21 cellular contexts compared by ENCODE assay signal in genomic region chr12:3977621-3978020, GRCh38.
DNase-seq lines count a peak whose midpoint lies in the region; ATAC-seq and TF ChIP-seq lines count a peak whose summit lies in the region.
"Had no signal": no experiment of that assay in that cellular context is flagged by ENCODE, and none has a peak within 500 bp of the region (broad histone marks: within the 10 kb centered on the region; RNA-seq: fewer than 3 reads in every experiment).

No MANE protein-coding gene starts in this region.

- H3K4me1 Mint-ChIP-seq in activated CD8-positive, alpha-beta T cell treated with anti-CD3 and anti-CD28 coated beads for 36 hours (ENCODE audit: low read depth), result peaks cover 75% of the 10 kb centered on the region
- peaks cover 54% of the 10 kb centered on the region for H3K4me1 Mint-ChIP-seq in activated CD8-positive, alpha-beta T cell treated with anti-CD3 and anti-CD28 coated beads, Interleukin-2, amount 10 ng/mL, durations not matched to agents 7 days and 5 days (ENCODE audit: low read depth)
- H3K4me1 Mint-ChIP-seq in CD8-positive, alpha-beta T cell (ENCODE audit: low read depth), result peaks cover 63% of the 10 kb centered on the region
- H3K4me1 Mint-ChIP-seq in activated T-helper 2 cell treated with anti-CD3 and anti-CD28 coated beads, Interferon-gamma antibody, Interleukin-2, Interleukin-4, amounts not matched to agents 10 μg/mL and 5 μg/mL and 100 μg/mL, durations not matched to agents 14 hours and 24 hours and 36 hours (ENCODE audit: low read depth), result peaks cover 67% of the 10 kb centered on the region
- H3K4me1 Mint-ChIP-seq in stimulated activated naive B cell treated with anti-CD40 and anti-IgM and Interleukin-4, amounts not matched to agents 10 μg/mL and 1 μg/mL and 100 μg/mL, for 72 hours, result peaks cover 39 to 59% of the 10 kb centered on the region in 2 donors

- no peak overlapping the region for H3K4me2 ChIP-seq in mesendoderm (ENCODE audit: low read length)
- H3K4me2 ChIP-seq: A549; BLaER1 treated with 17β-estradiol and CSF1 and Interleukin-3, amounts not matched to agents 10 nM and 100 nM had no signal

- CTCF ChIA-PET in activated CD8-positive, alpha-beta T cell treated with anti-CD3 and anti-CD28 coated beads for 36 hours (lab: Charles Lee), result interaction anchor here (0.6 to 3.5 kb wide), 4 partner anchors 11 to 303 kb away, joined by 3 to 20 read pairs (median 4); no protein-coding TSS in a partner anchor
- CTCF ChIA-PET in activated CD8-positive, alpha-beta T cell treated with anti-CD3 and anti-CD28 coated beads, Interleukin-2, amount 10 ng/mL, durations not matched to agents 7 days and 5 days (lab: Charles Lee), result interaction anchor here (0.7 to 2.2 kb wide), 4 partner anchors 15 to 129 kb away, joined by 3 to 12 read pairs (median 3); no protein-coding TSS in a partner anchor
- CTCF ChIA-PET in CD8-positive, alpha-beta T cell (lab: Charles Lee), result interaction anchor here (0.9 to 3.5 kb wide), 8 partner anchors 9 to 299 kb away, joined by 3 to 16 read pairs (median 8); no protein-coding TSS in a partner anchor

- DNase-seq in activated CD8-positive, alpha-beta T cell treated with anti-CD3 and anti-CD28 coated beads for 36 hours, result no peak
- no peak for DNase-seq in activated CD8-positive, alpha-beta T cell treated with anti-CD3 and anti-CD28 coated beads, Interleukin-2, amount 10 ng/mL, durations not matched to agents 7 days and 5 days
- DNase-seq in CD8-positive, alpha-beta T cell, result no peak
- DNase-seq in activated T-helper 2 cell treated with anti-CD3 and anti-CD28 coated beads, Interferon-gamma antibody, Interleukin-2, Interleukin-4, amounts not matched to agents 10 μg/mL and 5 μg/mL and 100 μg/mL, durations not matched to agents 14 hours and 24 hours and 36 hours (ENCODE audit: low spot score), result no peak
- DNase-seq in mesendoderm (peak; percentile 46), OCI-M2 (lab: John Stamatoyannopoulos, UW; ENCODE audit: unreplicated experiment) (no peak)
- DNase-seq in stimulated activated naive B cell treated with anti-CD40 and anti-IgM and Interleukin-4, amounts not matched to agents 10 μg/mL and 1 μg/mL and 100 μg/mL, for 72 hours, result no peak
- no peak for DNase-seq in stimulated activated CD4-positive, alpha-beta T cell treated with anti-CD3 and anti-CD28 coated beads, Interleukin-1b, Interleukin-23, amount 100 ng/mL, for 48 hours
- DNase-seq: H7; KG1; NCI-H1048; NCI-H1436 treated with DMSO at 0.1 percent for 48 hours; NCI-H2029 treated with DMSO at 0.1 percent for 48 hours; NCI-H2171 treated with DMSO at 0.1 percent for 48 hours; NCI-H446 treated with DMSO at 0.1 percent for 48 hours; NK-92 treated with Interleukin-12 subunit alpha and Interleukin-12 subunit beta, amount 100 ng/mL, for 24 hours; OCI-M1; RPMI8226 had no signal

- no peak overlapping the region for H4K8ac ChIP-seq in mesendoderm (ENCODE audit: low read depth, low read length)

- no peak overlapping the region for H2BK5ac ChIP-seq in mesendoderm (ENCODE audit: low read length)

- no peak overlapping the region for H2AK5ac ChIP-seq in mesendoderm (ENCODE audit: low read length)

- no peak for ATAC-seq in activated CD8-positive, alpha-beta T cell treated with anti-CD3 and anti-CD28 coated beads for 36 hours
- no peak for ATAC-seq in activated CD8-positive, alpha-beta T cell treated with anti-CD3 and anti-CD28 coated beads, Interleukin-2, amount 10 ng/mL, durations not matched to agents 7 days and 5 days
- no peak for ATAC-seq in CD8-positive, alpha-beta T cell
- ATAC-seq in stimulated activated naive B cell treated with anti-CD40 and anti-IgM and Interleukin-4, amounts not matched to agents 10 μg/mL and 1 μg/mL and 100 μg/mL, for 72 hours (replicated peaks), result no peak
- ATAC-seq: A549, HepG2 had no signal

- H3K4me3 ChIP-seq in CD8-positive, alpha-beta T cell (ENCODE audit: low read depth, low read length), result no peak overlapping the region
- no peak overlapping the region for H3K4me3 ChIP-seq in mesendoderm (ENCODE audit: low read length)
- H3K4me3 ChIP-seq: A549; BLaER1 treated with 17β-estradiol and CSF1 and Interleukin-3, amounts not matched to agents 10 nM and 100 nM had no signal

- no peak overlapping the region for H2BK120ac ChIP-seq in mesendoderm (ENCODE audit: low read depth, low read length)

- H3K4ac ChIP-seq in mesendoderm (ENCODE audit: low read depth, low read length), result no peak overlapping the region

- intact Hi-C loops in activated CD8-positive, alpha-beta T cell treated with anti-CD3 and anti-CD28 coated beads for 36 hours (cut with micrococcal nuclease), result no loop called here
- intact Hi-C loops in CD8-positive, alpha-beta T cell (cut with DNase I, micrococcal nuclease), result loop anchor here in 1 of 2 experiments (5.0 kb wide), 1 partner anchor 55 kb away; no protein-coding TSS in a partner anchor
- intact Hi-C loops in activated T-helper 2 cell treated with anti-CD3 and anti-CD28 coated beads, Interferon-gamma antibody, Interleukin-2, Interleukin-4, amounts not matched to agents 10 μg/mL and 5 μg/mL and 100 μg/mL, durations not matched to agents 14 hours and 24 hours and 36 hours (cut with micrococcal nuclease), result no loop called here

- no peak overlapping the region for H4K5ac ChIP-seq in mesendoderm (ENCODE audit: low read length)

- H3K27me3 ChIP-seq in CD8-positive, alpha-beta T cell (ENCODE audit: insufficient read depth, low read length), result no peaks in the 10 kb centered on the region
- H3K27me3 ChIP-seq in mesendoderm (ENCODE audit: insufficient read depth, low read length, poor library complexity), result no peaks in the 10 kb centered on the region
- H3K27me3 ChIP-seq: BLaER1 treated with 17β-estradiol and CSF1 and Interleukin-3, amounts not matched to agents 10 nM and 100 nM had no signal

- H3K4me3 Mint-ChIP-seq in activated CD8-positive, alpha-beta T cell treated with anti-CD3 and anti-CD28 coated beads for 36 hours, result no peak overlapping the region
- no peak overlapping the region for H3K4me3 Mint-ChIP-seq in activated CD8-positive, alpha-beta T cell treated with anti-CD3 and anti-CD28 coated beads, Interleukin-2, amount 10 ng/mL, durations not matched to agents 7 days and 5 days
- H3K4me3 Mint-ChIP-seq in CD8-positive, alpha-beta T cell, result no peak overlapping the region
- no peak overlapping the region for H3K4me3 Mint-ChIP-seq in activated T-helper 2 cell treated with anti-CD3 and anti-CD28 coated beads, Interferon-gamma antibody, Interleukin-2, Interleukin-4, amounts not matched to agents 10 μg/mL and 5 μg/mL and 100 μg/mL, durations not matched to agents 14 hours and 24 hours and 36 hours (ENCODE audit: low read depth)
- H3K4me3 Mint-ChIP-seq in stimulated activated naive B cell treated with anti-CD40 and anti-IgM and Interleukin-4, amounts not matched to agents 10 μg/mL and 1 μg/mL and 100 μg/mL, for 72 hours, result no peak overlapping the region

- H3K79me2 ChIP-seq in mesendoderm (ENCODE audit: control insufficient read depth, insufficient read depth, low read length), result no peaks in the 10 kb centered on the region

- H3K4me1 ChIP-seq in CD8-positive, alpha-beta T cell (ENCODE audit: insufficient read depth, low read length), result peaks cover 56% of the 10 kb centered on the region
- H3K4me1 ChIP-seq in mesendoderm (ENCODE audit: control insufficient read depth, low read depth, low read length), result no peaks in the 10 kb centered on the region
- H3K4me1 ChIP-seq: A549 had no signal

- no peaks in the 10 kb centered on the region for H3K79me1 ChIP-seq in mesendoderm (ENCODE audit: low read length)

- no peak overlapping the region for H3K18ac ChIP-seq in mesendoderm (ENCODE audit: low read length)

- no CpG with 5 or more reads among the region's 2 CpGs for WGBS in mesendoderm (ENCODE audit: extremely low coverage, insufficient coverage, low lambda C conversion rate)

- POLR2A ChIA-PET in activated CD8-positive, alpha-beta T cell treated with anti-CD3 and anti-CD28 coated beads for 36 hours (lab: Charles Lee), result interaction anchor here (1.1 kb wide), 2 partner anchors 15 to 73 kb away, joined by 3 read pairs; no protein-coding TSS in a partner anchor
- POLR2A ChIA-PET in activated CD8-positive, alpha-beta T cell treated with anti-CD3 and anti-CD28 coated beads, Interleukin-2, amount 10 ng/mL, durations not matched to agents 7 days and 5 days (lab: Charles Lee), result no interaction called here
- POLR2A ChIA-PET in CD8-positive, alpha-beta T cell (lab: Charles Lee), result no interaction called here

- no peaks in the 10 kb centered on the region for H3K36me3 ChIP-seq in CD8-positive, alpha-beta T cell (ENCODE audit: insufficient read depth, low read length)
- H3K36me3 ChIP-seq in mesendoderm (ENCODE audit: control insufficient read depth, insufficient read depth, low read length), result no peaks in the 10 kb centered on the region
- H3K36me3 ChIP-seq: BLaER1 treated with 17β-estradiol and CSF1 and Interleukin-3, amounts not matched to agents 10 nM and 100 nM had no signal

- H3K9me3 ChIP-seq in CD8-positive, alpha-beta T cell (ENCODE audit: low read length), result no peaks in the 10 kb centered on the region

- peaks cover 6% of the 10 kb centered on the region for H3K9me3 Mint-ChIP-seq in activated CD8-positive, alpha-beta T cell treated with anti-CD3 and anti-CD28 coated beads for 36 hours
- peaks cover 16% of the 10 kb centered on the region for H3K9me3 Mint-ChIP-seq in activated CD8-positive, alpha-beta T cell treated with anti-CD3 and anti-CD28 coated beads, Interleukin-2, amount 10 ng/mL, durations not matched to agents 7 days and 5 days (ENCODE audit: insufficient read depth)
- no peaks in the 10 kb centered on the region for H3K9me3 Mint-ChIP-seq in CD8-positive, alpha-beta T cell
- H3K9me3 Mint-ChIP-seq in activated T-helper 2 cell treated with anti-CD3 and anti-CD28 coated beads, Interferon-gamma antibody, Interleukin-2, Interleukin-4, amounts not matched to agents 10 μg/mL and 5 μg/mL and 100 μg/mL, durations not matched to agents 14 hours and 24 hours and 36 hours, result peaks cover 19% of the 10 kb centered on the region
- peaks cover 0 to 2% of the 10 kb centered on the region in 2 donors for H3K9me3 Mint-ChIP-seq in stimulated activated naive B cell treated with anti-CD40 and anti-IgM and Interleukin-4, amounts not matched to agents 10 μg/mL and 1 μg/mL and 100 μg/mL, for 72 hours

- H3K9ac ChIP-seq in mesendoderm (ENCODE audit: low read length), result no peak overlapping the region
- H3K9ac ChIP-seq: BLaER1 treated with 17β-estradiol and CSF1 and Interleukin-3, amounts not matched to agents 10 nM and 100 nM had no signal

- no peak for TF ChIP-seq CTCF in activated CD8-positive, alpha-beta T cell treated with anti-CD3 and anti-CD28 coated beads for 36 hours (IDR thresholded peaks at IDR 0.05)
- no peak for TF ChIP-seq CTCF in CD8-positive, alpha-beta T cell (IDR thresholded peaks at IDR 0.05)

- H3K23ac ChIP-seq in mesendoderm (ENCODE audit: low read length), result no peak overlapping the region

- peak overlapping the region; percentile 95 for H3K27ac Mint-ChIP-seq in activated CD8-positive, alpha-beta T cell treated with anti-CD3 and anti-CD28 coated beads for 36 hours
- H3K27ac Mint-ChIP-seq in activated CD8-positive, alpha-beta T cell treated with anti-CD3 and anti-CD28 coated beads, Interleukin-2, amount 10 ng/mL, durations not matched to agents 7 days and 5 days, result no peak overlapping the region
- peak overlapping the region; percentile 58 for H3K27ac Mint-ChIP-seq in CD8-positive, alpha-beta T cell
- H3K27ac Mint-ChIP-seq in activated T-helper 2 cell treated with anti-CD3 and anti-CD28 coated beads, Interferon-gamma antibody, Interleukin-2, Interleukin-4, amounts not matched to agents 10 μg/mL and 5 μg/mL and 100 μg/mL, durations not matched to agents 14 hours and 24 hours and 36 hours, result peak overlapping the region; percentile 88
- H3K27ac Mint-ChIP-seq in stimulated activated naive B cell treated with anti-CD40 and anti-IgM and Interleukin-4, amounts not matched to agents 10 μg/mL and 1 μg/mL and 100 μg/mL, for 72 hours, result no peak overlapping the region

- H3K27ac ChIP-seq in CD8-positive, alpha-beta T cell (ENCODE audit: low read depth, low read length), result no peak overlapping the region
- no peak overlapping the region for H3K27ac ChIP-seq in mesendoderm (ENCODE audit: low read depth, low read length)
- H3K27ac ChIP-seq: A549; BLaER1 treated with 17β-estradiol and CSF1 and Interleukin-3, amounts not matched to agents 10 nM and 100 nM had no signal

- H3K36me3 Mint-ChIP-seq in activated CD8-positive, alpha-beta T cell treated with anti-CD3 and anti-CD28 coated beads for 36 hours (ENCODE audit: low read depth), result peaks cover 6% of the 10 kb centered on the region
- H3K36me3 Mint-ChIP-seq in activated CD8-positive, alpha-beta T cell treated with anti-CD3 and anti-CD28 coated beads, Interleukin-2, amount 10 ng/mL, durations not matched to agents 7 days and 5 days (ENCODE audit: low read depth), result peaks cover 6% of the 10 kb centered on the region
- H3K36me3 Mint-ChIP-seq in CD8-positive, alpha-beta T cell, result no peaks in the 10 kb centered on the region
- peaks cover 4% of the 10 kb centered on the region for H3K36me3 Mint-ChIP-seq in activated T-helper 2 cell treated with anti-CD3 and anti-CD28 coated beads, Interferon-gamma antibody, Interleukin-2, Interleukin-4, amounts not matched to agents 10 μg/mL and 5 μg/mL and 100 μg/mL, durations not matched to agents 14 hours and 24 hours and 36 hours (ENCODE audit: low read depth)
- H3K36me3 Mint-ChIP-seq in stimulated activated naive B cell treated with anti-CD40 and anti-IgM and Interleukin-4, amounts not matched to agents 10 μg/mL and 1 μg/mL and 100 μg/mL, for 72 hours, result peaks cover 2 to 5% of the 10 kb centered on the region in 2 donors

- H2BK15ac ChIP-seq in mesendoderm (replicated peaks; ENCODE audit: low read depth), result no peak overlapping the region

- no peak overlapping the region for H3K56ac ChIP-seq in mesendoderm (ENCODE audit: low read length)

- no peaks in the 10 kb centered on the region for H3K27me3 Mint-ChIP-seq in activated CD8-positive, alpha-beta T cell treated with anti-CD3 and anti-CD28 coated beads for 36 hours
- no peaks in the 10 kb centered on the region for H3K27me3 Mint-ChIP-seq in activated CD8-positive, alpha-beta T cell treated with anti-CD3 and anti-CD28 coated beads, Interleukin-2, amount 10 ng/mL, durations not matched to agents 7 days and 5 days (ENCODE audit: low read depth)
- no peaks in the 10 kb centered on the region for H3K27me3 Mint-ChIP-seq in CD8-positive, alpha-beta T cell (ENCODE audit: low read depth)
- no peaks in the 10 kb centered on the region for H3K27me3 Mint-ChIP-seq in activated T-helper 2 cell treated with anti-CD3 and anti-CD28 coated beads, Interferon-gamma antibody, Interleukin-2, Interleukin-4, amounts not matched to agents 10 μg/mL and 5 μg/mL and 100 μg/mL, durations not matched to agents 14 hours and 24 hours and 36 hours (ENCODE audit: low read depth)
- peaks cover 0 to 8% of the 10 kb centered on the region in 2 donors for H3K27me3 Mint-ChIP-seq in stimulated activated naive B cell treated with anti-CD40 and anti-IgM and Interleukin-4, amounts not matched to agents 10 μg/mL and 1 μg/mL and 100 μg/mL, for 72 hours

Comparison
In these comparisons a context has a peak if more than half of its experiments do, and no peak if none do; other contexts are left out.
1. H3K27ac Mint-ChIP-seq: peak in activated CD8-positive, alpha-beta T cell treated with anti-CD3 and anti-CD28 coated beads for 36 hours (single experiment), CD8-positive, alpha-beta T cell (single experiment) and activated T-helper 2 cell treated with anti-CD3 and anti-CD28 coated beads, Interferon-gamma antibody, Interleukin-2, Interleukin-4, amounts not matched to agents 10 μg/mL and 5 μg/mL and 100 μg/mL, durations not matched to agents 14 hours and 24 hours and 36 hours (single experiment); none in activated CD8-positive, alpha-beta T cell treated with anti-CD3 and anti-CD28 coated beads, Interleukin-2, amount 10 ng/mL, durations not matched to agents 7 days and 5 days (single experiment) and stimulated activated naive B cell treated with anti-CD40 and anti-IgM and Interleukin-4, amounts not matched to agents 10 μg/mL and 1 μg/mL and 100 μg/mL, for 72 hours (single experiment).